8 cellular contexts compared by ENCODE assay signal in the genomic region with DNA sequence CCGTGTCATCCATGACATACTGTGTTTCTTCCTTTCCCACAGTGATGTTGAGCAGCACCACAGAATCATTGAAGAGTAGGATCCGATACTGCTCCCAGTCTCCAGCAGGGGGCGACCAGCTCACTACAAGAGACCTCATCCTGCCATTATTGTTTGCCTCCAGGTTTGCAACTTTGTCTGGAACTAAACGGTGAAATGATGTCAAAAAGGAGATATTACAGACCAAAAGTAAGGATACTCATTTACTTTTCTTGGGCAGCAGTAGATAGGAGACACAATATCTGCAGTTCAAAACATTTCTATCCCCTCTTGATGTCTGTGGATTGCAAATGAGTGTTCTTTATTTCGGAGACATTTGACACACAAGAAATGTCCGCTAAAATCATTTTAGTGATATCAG. TPM values are rescaled to one million over a fixed set of nuclear protein-coding genes. Genes with fewer than 3 reads are reported as not detected.
A peak's percentile ranks its signal among the peaks of the same experiment; 100 is the strongest.
DNase-seq lines count a peak whose midpoint lies in the region; ATAC-seq and TF ChIP-seq lines count a peak whose summit lies in the region.

No MANE protein-coding gene starts in this region.

- H3K27me3 ChIP-seq in CD8-positive, alpha-beta T cell (ENCODE audit: insufficient read depth, low read length), result no peaks in the 10 kb centered on the region
- H3K27me3 ChIP-seq in fibroblast of lung (ENCODE audit: control insufficient read depth, insufficient read depth, low read length) (no peaks in the 10 kb centered on the region), neural cell (ENCODE audit: insufficient read depth, low read depth, low read length) (no peaks in the 10 kb centered on the region)

- H3K9me3 ChIP-seq in CD8-positive, alpha-beta T cell (ENCODE audit: low read length), result no peaks in the 10 kb centered on the region
- H3K9me3 ChIP-seq in fibroblast of lung (ENCODE audit: control insufficient read depth, insufficient read depth, low read depth, low read length) (no peaks in the 10 kb centered on the region), neural cell (ENCODE audit: low read length) (no peaks in the 10 kb centered on the region)

- no peaks in the 10 kb centered on the region for H3K79me2 ChIP-seq in fibroblast of lung (ENCODE audit: control insufficient read depth, insufficient read depth, low read length)
- no peaks in the 10 kb centered on the region for H3K79me2 ChIP-seq in neural cell (replicated peaks; ENCODE audit: insufficient read depth, low read length)

- H3K27ac ChIP-seq in CD8-positive, alpha-beta T cell (ENCODE audit: low read depth, low read length), result no peak overlapping the region
- H3K27ac ChIP-seq in fibroblast of lung (ENCODE audit: insufficient read depth, low read length) (no peak overlapping the region), neural cell (ENCODE audit: low read length) (no peak overlapping the region), substantia nigra (ENCODE audit: low read depth, low read length, poor library complexity, severe bottlenecking) (no peak overlapping the region)

- TF ChIP-seq CTCF in CD8-positive, alpha-beta T cell (IDR thresholded peaks at IDR 0.05), result peak; percentile 60
- TF ChIP-seq CTCF in fibroblast of lung (conservative IDR thresholded peaks at IDR 0.05 in 1 of 2, IDR thresholded peaks at IDR 0.05 in 1 of 2; ENCODE audit: low read depth in 1 of 2, low read length in 2 of 2) (peak; percentile 76 to 95), neural cell (IDR thresholded peaks at IDR 0.05; ENCODE audit: poor library complexity, severe bottlenecking) (peak; percentile 66)

- no peaks in the 10 kb centered on the region for H3K4me1 Mint-ChIP-seq in CD8-positive, alpha-beta T cell (ENCODE audit: low read depth)

- no peak overlapping the region for H3K4me3 Mint-ChIP-seq in CD8-positive, alpha-beta T cell

- H3K9me3 Mint-ChIP-seq in CD8-positive, alpha-beta T cell, result no peaks in the 10 kb centered on the region

- H3K36me3 ChIP-seq in CD8-positive, alpha-beta T cell (ENCODE audit: insufficient read depth, low read length), result no peaks in the 10 kb centered on the region
- H3K36me3 ChIP-seq in fibroblast of lung (ENCODE audit: control insufficient read depth, insufficient read depth, low read length) (no peaks in the 10 kb centered on the region), neural cell (ENCODE audit: insufficient read depth, low read length) (no peaks in the 10 kb centered on the region)

- H3K27ac Mint-ChIP-seq in CD8-positive, alpha-beta T cell, result no peak overlapping the region

- H3K4me3 ChIP-seq in CD8-positive, alpha-beta T cell (ENCODE audit: low read depth, low read length), result no peak overlapping the region
- H3K4me3 ChIP-seq in fibroblast of lung (replicated peaks in 1 of 4; ENCODE audit: control extremely low read depth in 1 of 4, insufficient read depth in 1 of 4, low read depth in 3 of 4, low read length in 4 of 4) (no peak overlapping the region), neural cell (ENCODE audit: low read length) (no peak overlapping the region)

- POLR2A ChIA-PET in CD8-positive, alpha-beta T cell (lab: Charles Lee), result no interaction called here

- H2AFZ ChIP-seq in fibroblast of lung (ENCODE audit: low read length), result peak overlapping the region; percentile 62
- no peak overlapping the region for H2AFZ ChIP-seq in neural cell (ENCODE audit: low read depth, low read length)

- no peak for ATAC-seq in CD8-positive, alpha-beta T cell
- ATAC-seq in GM19372 (IDR thresholded peaks at IDR 0.05; ENCODE audit: low read depth, unreplicated experiment), result peak; percentile 92
- peak; percentile 95 for ATAC-seq in HG03520 (IDR thresholded peaks at IDR 0.05; ENCODE audit: unreplicated experiment)

- no peaks in the 10 kb centered on the region for H4K20me1 ChIP-seq in fibroblast of lung (ENCODE audit: control insufficient read depth, extremely low read depth, insufficient read depth, low read length)
- H4K20me1 ChIP-seq in neural cell (ENCODE audit: insufficient read depth), result no peaks in the 10 kb centered on the region

- CTCF ChIA-PET in CD8-positive, alpha-beta T cell (lab: Charles Lee), result interaction anchor here (0.8 to 1.6 kb wide), 2 partner anchors 15 to 44 kb away, joined by 4 read pairs; no protein-coding TSS in a partner anchor

- peaks cover 8% of the 10 kb centered on the region for H3K27me3 Mint-ChIP-seq in CD8-positive, alpha-beta T cell (ENCODE audit: low read depth)

- H3K9me2 ChIP-seq in neural cell (ENCODE audit: insufficient read depth, low read length), result no peaks in the 10 kb centered on the region

- no peak for TF ChIP-seq EP300 in neural cell (conservative IDR thresholded peaks at IDR 0.05; ENCODE audit: poor library complexity, severe bottlenecking)

- no peak overlapping the region for H3K4me2 ChIP-seq in fibroblast of lung (ENCODE audit: extremely low read depth, insufficient read depth, low read length)
- H3K4me2 ChIP-seq in neural cell (ENCODE audit: low read length), result no peak overlapping the region

- H3K9ac ChIP-seq in fibroblast of lung (ENCODE audit: insufficient read depth, low read length), result no peak overlapping the region
- H3K9ac ChIP-seq in neural cell (ENCODE audit: low read length), result no peak overlapping the region

- TF ChIP-seq RAD21 in neural cell (conservative IDR thresholded peaks at IDR 0.05), result peak; percentile 63

- intact Hi-C loops in CD8-positive, alpha-beta T cell (cut with DNase I, micrococcal nuclease), result loop anchor here (2.0 to 5.0 kb wide), 3 partner anchors 129 to 1157 kb away; no protein-coding TSS in a partner anchor

- H3F3A ChIP-seq in neural cell (ENCODE audit: insufficient read depth, low read length, poor library complexity, severe bottlenecking), result no peaks in the 10 kb centered on the region

- peak in 6 of 7 experiments; percentile 8 to 58 (median 38) for DNase-seq in CD8-positive, alpha-beta T cell
- DNase-seq in NCI-H774 (lab: John Stamatoyannopoulos, UW) (peak; percentile 50), activated T-cell treated with anti-CD3 and anti-CD28 coated beads for 4 hours (peak; percentile 17), fibroblast of lung (ENCODE audit: low read depth in 2 of 2) (peak; percentile 73 to 81), substantia nigra (lab: John Stamatoyannopoulos, UW) (peak in 40 of 49 donors; percentile 7 to 79 (median 55))

- H3K36me3 Mint-ChIP-seq in CD8-positive, alpha-beta T cell, result no peaks in the 10 kb centered on the region

- no peaks in the 10 kb centered on the region for H3K4me1 ChIP-seq in CD8-positive, alpha-beta T cell (ENCODE audit: insufficient read depth, low read length)
- no peaks in the 10 kb centered on the region for H3K4me1 ChIP-seq in fibroblast of lung (ENCODE audit: control insufficient read depth, extremely low read depth, insufficient read depth, low read length)

TF ChIP-seq in neural cell, 6 proteins besides CTCF, POLR2A, EP300 and RAD21:
- TF ChIP-seq POLR2AphosphoS5 (IDR thresholded peaks at IDR 0.05), result no peak
- TF ChIP-seq SMC3 (conservative IDR thresholded peaks at IDR 0.05; ENCODE audit: poor library complexity), result peak; percentile 71

RNA-seq across cellular contexts. Expression of gene PTPRB, which starts 47.2 kb away (rescaled TPM):
- not detected for total RNA-seq in CD8-positive, alpha-beta T cell
- total RNA-seq in fibroblast of lung, result 0.66 and 0.77 TPM in 2 replicates
- polyA plus RNA-seq in fibroblast of lung (1.6 and 1.7 TPM in 2 replicates), neural cell (0.26 and 0.32 TPM in 2 replicates)
- polyA plus RNA-seq in fibroblast of lung (2012), result 1.1 and 1.2 TPM in 2 replicates
- polyA minus RNA-seq in fibroblast of lung (ENCODE audit: low replicate concordance) (1.7 and 3.1 TPM in 2 replicates), neural cell (0.24 and 0.93 TPM in 2 replicates)

Comparison
In these comparisons a context has a peak if more than half of its experiments do, and no peak if none do; other contexts are left out.
1. DNase-seq: peak in every context shown above with its lines; median percentile 77 in fibroblast of lung; 55 in substantia nigra; 50 in NCI-H774; 38 in CD8-positive, alpha-beta T cell; 17 in activated T-cell treated with anti-CD3 and anti-CD28 coated beads for 4 hours.